29 cellular contexts compared by ENCODE assay signal in the genomic region with DNA sequence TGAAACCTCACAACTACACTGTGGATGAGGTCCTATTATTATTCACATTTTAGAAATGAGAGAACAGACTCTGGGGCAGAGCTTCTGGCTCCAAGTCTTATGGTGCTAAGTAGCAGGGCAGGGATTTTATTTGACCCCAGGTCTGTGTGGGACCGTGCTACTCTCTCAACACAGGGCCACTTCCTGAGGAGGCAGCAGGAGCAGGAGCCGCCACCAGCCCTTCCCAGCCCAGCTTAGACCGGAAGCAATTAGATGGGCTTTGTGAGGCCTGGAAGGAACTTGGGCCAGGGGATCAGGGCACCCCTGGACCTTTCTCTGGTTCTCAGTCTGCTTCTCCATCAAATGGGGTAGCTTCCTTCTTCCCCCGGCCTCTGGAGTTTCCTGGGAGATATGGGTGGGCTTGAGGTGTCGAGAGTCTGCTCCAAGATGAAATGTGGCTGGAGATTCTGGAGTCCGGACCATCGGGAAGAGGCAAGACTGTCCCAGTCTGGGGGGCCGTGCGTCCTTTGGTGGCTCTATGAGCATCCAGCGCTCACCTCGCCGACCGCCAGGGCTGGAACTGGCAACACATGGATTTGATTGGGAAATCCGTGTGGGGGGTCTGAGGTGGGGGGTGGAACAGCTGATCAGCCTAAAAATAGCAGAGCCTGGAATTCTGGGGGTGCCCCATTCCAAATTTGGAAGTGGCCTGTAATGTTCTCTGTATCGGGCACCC.
"Had no signal": no experiment of that assay in that cellular context is flagged by ENCODE, and none has a peak within 500 bp of the region (broad histone marks: within the 10 kb centered on the region; RNA-seq: fewer than 3 reads in every experiment).

No MANE protein-coding gene starts in this region.

- H3K4me3 ChIP-seq: esophagus muscularis mucosa, gastroesophageal sphincter, heart right ventricle, left ventricle myocardium inferior, lower lobe of right lung, pancreas, right lobe of liver, stomach, thyroid gland had no signal

- DNase-seq: cerebellar nuclear complex; cortex of kidney; effector CD8-positive, alpha-beta T cell; foreskin keratinocyte; heart right ventricle; hypothalamus; immature natural killer cell; islet precursor cell; kidney glomerular epithelial cell; left colon; left ventricle myocardium inferior; lower lobe of right lung; naive thymus-derived CD8-positive, alpha-beta T cell; nephron progenitor cell; pancreas; right lobe of liver; small intestine; stimulated activated CD4-positive, alpha-beta T cell treated with anti-CD3 and anti-CD28 coated beads, Interleukin-2, amount 100 ng/mL, for 24 hours; stimulated activated CD4-positive, alpha-beta T cell treated with anti-CD3 and anti-CD28 coated beads, Interleukin-4, amount 100 ng/mL, for 24 hours; stimulated activated naive CD4-positive, alpha-beta T cell treated with Interleukin-2 at 50 U/mL for 16 hours; stomach; thyroid gland; trophoblast cell had no signal

- H3K36me3 ChIP-seq: esophagus muscularis mucosa, gastroesophageal sphincter, heart right ventricle, left ventricle myocardium inferior, lower lobe of right lung, neutrophil, pancreas, right lobe of liver, stomach, thyroid gland had no signal

- H3K4me3 Mint-ChIP-seq: immature natural killer cell; naive thymus-derived CD8-positive, alpha-beta T cell; nephron progenitor cell; stimulated activated effector memory CD8-positive, alpha-beta T cell treated with anti-CD3 and anti-CD28 coated beads, Interleukin-12 subunit alpha, Interleukin-12 subunit beta, amount 100 ng/mL, for 72 hours had no signal

- H3K4me1 Mint-ChIP-seq: immature natural killer cell; stimulated activated effector memory CD8-positive, alpha-beta T cell treated with anti-CD3 and anti-CD28 coated beads, Interleukin-12 subunit alpha, Interleukin-12 subunit beta, amount 100 ng/mL, for 72 hours had no signal

- H3K27ac Mint-ChIP-seq: immature natural killer cell; nephron progenitor cell; progenitor cell of endocrine pancreas; stimulated activated effector memory CD8-positive, alpha-beta T cell treated with anti-CD3 and anti-CD28 coated beads, Interleukin-12 subunit alpha, Interleukin-12 subunit beta, amount 100 ng/mL, for 72 hours had no signal

- H3K36me3 Mint-ChIP-seq: immature natural killer cell; naive thymus-derived CD8-positive, alpha-beta T cell; stimulated activated effector memory CD8-positive, alpha-beta T cell treated with anti-CD3 and anti-CD28 coated beads, Interleukin-12 subunit alpha, Interleukin-12 subunit beta, amount 100 ng/mL, for 72 hours had no signal

- H3K9me3 ChIP-seq: esophagus muscularis mucosa, gastroesophageal sphincter, heart right ventricle, left ventricle myocardium inferior, lower lobe of right lung, neutrophil, pancreas, right lobe of liver, stomach, thyroid gland had no signal

- H3K27me3 ChIP-seq: pancreas, right lobe of liver, thyroid gland had no signal

- H3K4me1 ChIP-seq: pancreas, right lobe of liver had no signal

- H3K27ac ChIP-seq: esophagus muscularis mucosa, foreskin keratinocyte, gastroesophageal sphincter, heart right ventricle, left ventricle myocardium inferior, lower lobe of right lung, neutrophil, pancreas, right lobe of liver, stomach, thyroid gland had no signal

- ATAC-seq: foreskin keratinocyte; gastroesophageal sphincter; heart right ventricle; left colon; lower lobe of right lung; naive thymus-derived CD8-positive, alpha-beta T cell; pancreas; right lobe of liver; stimulated activated effector memory CD8-positive, alpha-beta T cell treated with anti-CD3 and anti-CD28 coated beads, Interleukin-12 subunit alpha, Interleukin-12 subunit beta, amount 100 ng/mL, for 72 hours had no signal

- FAIRE-seq: endothelial cell of umbilical vein, pancreas, small intestine had no signal

- H3K9me3 Mint-ChIP-seq: immature natural killer cell; naive thymus-derived CD8-positive, alpha-beta T cell; nephron progenitor cell; stimulated activated effector memory CD8-positive, alpha-beta T cell treated with anti-CD3 and anti-CD28 coated beads, Interleukin-12 subunit alpha, Interleukin-12 subunit beta, amount 100 ng/mL, for 72 hours had no signal
